In the genomic region with DNA sequence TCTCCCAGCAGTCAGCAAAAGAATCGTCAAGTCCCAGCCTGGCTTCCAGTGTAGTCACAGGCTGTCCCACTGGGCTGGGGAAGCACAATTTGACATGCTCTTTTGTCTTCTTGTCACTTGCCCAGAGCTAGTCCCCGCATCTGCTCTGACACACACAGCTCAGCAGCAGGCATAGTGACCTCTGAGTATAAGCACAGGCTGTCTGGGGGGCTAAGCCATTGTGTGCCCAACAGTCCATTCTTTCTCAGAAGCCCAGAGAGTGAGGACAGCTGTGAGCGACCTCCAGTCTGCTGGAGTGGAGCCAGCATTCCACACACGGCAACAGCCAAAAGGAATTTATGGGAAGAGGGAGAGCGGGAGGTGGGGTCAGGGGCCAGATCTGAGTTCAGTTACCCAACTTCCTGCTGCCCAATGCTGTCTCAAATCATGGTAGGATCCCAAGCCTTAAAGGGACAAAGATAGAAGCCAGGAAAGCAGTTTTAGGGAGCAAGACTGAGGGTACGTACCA, we compare ENCODE assay signal across 10 cellular contexts. TPM values are rescaled to one million over a fixed set of nuclear protein-coding genes. Genes with fewer than 3 reads are reported as not detected.
DNase-seq lines count a peak whose midpoint lies in the region; ATAC-seq, FAIRE-seq and TF ChIP-seq lines count a peak whose summit lies in the region.
"Had no signal": no experiment of that assay in that cellular context is flagged by ENCODE, and none has a peak within 500 bp of the region (broad histone marks: within the 10 kb centered on the region; RNA-seq: fewer than 3 reads in every experiment).

No MANE protein-coding gene starts in this region.

- peak overlapping the region; percentile 53 for H2AFZ ChIP-seq in astrocyte (ENCODE audit: low read depth, low read length)

- H3K4me2 ChIP-seq in astrocyte (ENCODE audit: low read length), result peak overlapping the region; percentile 65

- H3K4me1 ChIP-seq in astrocyte (ENCODE audit: insufficient read depth, low read length), result peaks cover 10% of the 10 kb centered on the region

- peak overlapping the region; percentile 40 for H3K4me3 Mint-ChIP-seq in astrocyte (ENCODE audit: unreplicated experiment)
- H3K4me3 Mint-ChIP-seq in immature natural killer cell, result no peak overlapping the region
- no peak overlapping the region for H3K4me3 Mint-ChIP-seq in T-cell
- H3K4me3 Mint-ChIP-seq: activated naive CD4-positive, alpha-beta T cell treated with anti-CD3 and anti-CD28 coated beads, Interleukin-2, amount 50 U/mL, for 24 hours had no signal

- H3K36me3 Mint-ChIP-seq in astrocyte (ENCODE audit: low read depth, unreplicated experiment) (no peaks in the 10 kb centered on the region), immature natural killer cell (no peaks in the 10 kb centered on the region), T-cell (no peaks in the 10 kb centered on the region)
- H3K36me3 Mint-ChIP-seq: activated naive CD4-positive, alpha-beta T cell treated with anti-CD3 and anti-CD28 coated beads, Interleukin-2, amount 50 U/mL, for 24 hours had no signal

- peaks cover 4% of the 10 kb centered on the region for H3K27me3 Mint-ChIP-seq in astrocyte (ENCODE audit: low read depth, unreplicated experiment)
- H3K27me3 Mint-ChIP-seq in immature natural killer cell (ENCODE audit: low read depth in 3 of 3), result peaks cover 0 to 2% (median under 1%) of the 10 kb centered on the region in 3 donors
- no peaks in the 10 kb centered on the region for H3K27me3 Mint-ChIP-seq in T-cell
- H3K27me3 Mint-ChIP-seq: activated naive CD4-positive, alpha-beta T cell treated with anti-CD3 and anti-CD28 coated beads, Interleukin-2, amount 50 U/mL, for 24 hours had no signal

- H3K79me2 ChIP-seq in astrocyte (ENCODE audit: insufficient read depth, low read length), result no peaks in the 10 kb centered on the region

- peak; percentile 59 for DNase-seq in HK-2 (ENCODE audit: unreplicated experiment)
- DNase-seq in astrocyte (ENCODE audit: low read depth), result peak; percentile 71
- DNase-seq in iPS-NIHi11 (ENCODE audit: low spot score), result peak; percentile 68
- peak; percentile 70 for DNase-seq in skeletal muscle cell (ENCODE audit: low read depth)
- DNase-seq in DMS153 treated with DMSO at 0.1 percent for 48 hours (lab: John Stamatoyannopoulos, UW; ENCODE audit: unreplicated experiment), result no peak
- DNase-seq in immature natural killer cell, result no peak
- DNase-seq in T-cell, result no peak
- DNase-seq: Karpas-422, T-helper 9 cell had no signal

- no peak for FAIRE-seq in astrocyte (lab: Jason Lieb, UNC)

- H3K4me1 Mint-ChIP-seq in astrocyte (ENCODE audit: low read depth, unreplicated experiment), result peaks cover 25% of the 10 kb centered on the region
- H3K4me1 Mint-ChIP-seq in immature natural killer cell, result no peaks in the 10 kb centered on the region
- no peaks in the 10 kb centered on the region for H3K4me1 Mint-ChIP-seq in T-cell
- H3K4me1 Mint-ChIP-seq: activated naive CD4-positive, alpha-beta T cell treated with anti-CD3 and anti-CD28 coated beads, Interleukin-2, amount 50 U/mL, for 24 hours had no signal

- no peak overlapping the region for H3K27ac ChIP-seq in astrocyte (ENCODE audit: low read depth, low read length)

- H3K27ac Mint-ChIP-seq in astrocyte (ENCODE audit: unreplicated experiment) (peak overlapping the region; percentile 79), immature natural killer cell (no peak overlapping the region), T-cell (no peak overlapping the region)

- ATAC-seq in T-cell (replicated peaks in 1 of 4), result no peak

- no peaks in the 10 kb centered on the region for H3K36me3 ChIP-seq in astrocyte (ENCODE audit: insufficient read depth, low read length)

- H3K4me3 ChIP-seq in astrocyte (ENCODE audit: insufficient read depth, low read depth, low read length), result no peak overlapping the region
- H3K4me3 ChIP-seq in skeletal muscle cell (ENCODE audit: low read depth, low read length), result no peak overlapping the region

- no peak for TF ChIP-seq CTCF in astrocyte (IDR thresholded peaks at IDR 0.05; ENCODE audit: insufficient read depth, low read depth, low read length)

- H3K27me3 ChIP-seq in astrocyte (ENCODE audit: insufficient read depth, low read length), result no peaks in the 10 kb centered on the region

- no peak overlapping the region for H3K9ac ChIP-seq in astrocyte (ENCODE audit: low read length)

- no peaks in the 10 kb centered on the region for H4K20me1 ChIP-seq in astrocyte (ENCODE audit: insufficient read depth, low read length)

- POLR2A ChIA-PET in T-cell (lab: Charles Lee), result no interaction called here

- CTCF ChIA-PET in T-cell (lab: Charles Lee), result no interaction called here

- H3K9me3 ChIP-seq in astrocyte (ENCODE audit: insufficient read depth, low read depth, low read length), result no peaks in the 10 kb centered on the region

- peaks cover 4% of the 10 kb centered on the region for H3K9me3 Mint-ChIP-seq in astrocyte (ENCODE audit: unreplicated experiment)
- H3K9me3 Mint-ChIP-seq in immature natural killer cell, result no peaks in the 10 kb centered on the region
- no peaks in the 10 kb centered on the region for H3K9me3 Mint-ChIP-seq in T-cell
- H3K9me3 Mint-ChIP-seq: activated naive CD4-positive, alpha-beta T cell treated with anti-CD3 and anti-CD28 coated beads, Interleukin-2, amount 50 U/mL, for 24 hours had no signal

RNA-seq across cellular contexts. Expression of a gene that starts 59.8 kb away (rescaled TPM):
- 250 and 263 TPM in 2 replicates for total RNA-seq in astrocyte
- polyA plus RNA-seq in immature natural killer cell, result 100 to 1,000 TPM in 1 of 3 donors, 10 to 100 TPM in 2; 62.1 to 104 (median 72.3) TPM
- 100 to 1,000 TPM; 182 to 233 (median 190) TPM for total RNA-seq in T-cell

Comparison
In these comparisons a context has a peak if more than half of its experiments do, and no peak if none do; other contexts are left out.
1. DNase-seq: peak in HK-2 (single experiment), astrocyte (single experiment), iPS-NIHi11 (single experiment) and skeletal muscle cell (single experiment); none in DMS153 treated with DMSO at 0.1 percent for 48 hours (single experiment), immature natural killer cell (0 of 3) and T-cell (0 of 34).